ENCODE assay signal across 1 cellular context in genomic region chr9:127008076-127008475, GRCh38.
A peak's percentile ranks its signal among the peaks of the same experiment; 100 is the strongest.
TF ChIP-seq lines count a peak whose summit lies in the region.

No MANE protein-coding gene starts in this region.

TF ChIP-seq in GM12878, 131 proteins besides CTCF, POLR2A, EP300 and RAD21:
- TF ChIP-seq MLLT1 (IDR thresholded peaks at IDR 0.05) (0 out of 2 replicates have a peak, but pooled peaks have one; percentile 53), POU2F2 (IDR thresholded peaks at IDR 0.05; ENCODE audit: borderline replicate concordance, low read depth, low read length) (no peak), RELB (IDR thresholded peaks at IDR 0.05; ENCODE audit: low read depth) (no peak), BMI1 (IDR thresholded peaks at IDR 0.05; ENCODE audit: borderline replicate concordance) (no peak), JUNB (IDR thresholded peaks at IDR 0.05) (no peak), TBL1XR1 (IDR thresholded peaks at IDR 0.05; ENCODE audit: low read depth, low read length) (no peak), ZBED1 (IDR thresholded peaks at IDR 0.05; ENCODE audit: borderline replicate concordance) (no peak), RBBP5 (conservative IDR thresholded peaks at IDR 0.05) (no peak), NBN (IDR thresholded peaks at IDR 0.05) (0 out of 2 replicates have a peak, but pooled peaks have one; percentile 37), POLR2AphosphoS2 (IDR thresholded peaks at IDR 0.05; ENCODE audit: low read depth, low read length) (no peak), IKZF2 (IDR thresholded peaks at IDR 0.05) (0 out of 4 replicates have a peak, but pooled peaks have one; percentile 6 to 10), TCF3 (IDR thresholded peaks at IDR 0.05; ENCODE audit: borderline replicate concordance, insufficient read depth, low read depth, low read length) (no peak), ZNF274 (IDR thresholded peaks at IDR 0.05; ENCODE audit: insufficient read depth, insufficient read length) (no peak), ZNF384 (IDR thresholded peaks at IDR 0.05; ENCODE audit: borderline replicate concordance, low read depth, low read length) (peak; percentile 47; the same call in 1 of the 2 replicates), IRF3 (IDR thresholded peaks at IDR 0.05) (no peak), HDGF (IDR thresholded peaks at IDR 0.05) (0 out of 2 replicates have a peak, but pooled peaks have one; percentile 7), SKIL (IDR thresholded peaks at IDR 0.05; ENCODE audit: low read depth, poor library complexity, severe bottlenecking) (peak; percentile 29), CHD2 (IDR thresholded peaks at IDR 0.05; ENCODE audit: borderline replicate concordance, low read depth, low read length) (0 out of 2 replicates have a peak, but pooled peaks have one; percentile 1), HCFC1 (IDR thresholded peaks at IDR 0.05; ENCODE audit: low read length) (no peak), GATAD2B (conservative IDR thresholded peaks at IDR 0.05; ENCODE audit: low read depth) (no peak), SIX5 (IDR thresholded peaks at IDR 0.05; ENCODE audit: low read depth, low read length, severe bottlenecking) (no peak), MEF2A (IDR thresholded peaks at IDR 0.05; ENCODE audit: insufficient read depth, low read depth, low read length) (no peak), HSF1 (IDR thresholded peaks at IDR 0.05; ENCODE audit: low read depth, low read length) (no peak), ZBTB33 (IDR thresholded peaks at IDR 0.05) (no peak), ESRRA (IDR thresholded peaks at IDR 0.05; ENCODE audit: low read length) (no peak), REST (IDR thresholded peaks at IDR 0.05; ENCODE audit: low read depth, low read length) (no peak), ZBTB4 (CRISPR knock-in tag; IDR thresholded peaks at IDR 0.05) (no peak), CREB1 (IDR thresholded peaks at IDR 0.05; ENCODE audit: low read depth) (no peak), CBFB (IDR thresholded peaks at IDR 0.05; ENCODE audit: low read depth) (0 out of 2 replicates have a peak, but pooled peaks have one; percentile 11), ELK1 (IDR thresholded peaks at IDR 0.05; ENCODE audit: low read depth, low read length) (no peak), SMAD1 (IDR thresholded peaks at IDR 0.05; ENCODE audit: low read depth, partially characterized antibody) (no peak), YBX1 (IDR thresholded peaks at IDR 0.05) (no peak), EZH2 (IDR thresholded peaks at IDR 0.05; ENCODE audit: borderline replicate concordance, control insufficient read depth, low read depth, low read length) (no peak), MEF2B (IDR thresholded peaks at IDR 0.05; ENCODE audit: partially characterized antibody, poor library complexity, severe bottlenecking) (no peak), USF1 (IDR thresholded peaks at IDR 0.05; ENCODE audit: borderline replicate concordance, extremely low read length, insufficient read depth, low read depth, low read length) (no peak), PML (IDR thresholded peaks at IDR 0.05; ENCODE audit: low read length) (no peak), PBX3 (IDR thresholded peaks at IDR 0.05; ENCODE audit: insufficient replicate concordance, low read depth, low read length) (no peak)
